In the genomic region with DNA sequence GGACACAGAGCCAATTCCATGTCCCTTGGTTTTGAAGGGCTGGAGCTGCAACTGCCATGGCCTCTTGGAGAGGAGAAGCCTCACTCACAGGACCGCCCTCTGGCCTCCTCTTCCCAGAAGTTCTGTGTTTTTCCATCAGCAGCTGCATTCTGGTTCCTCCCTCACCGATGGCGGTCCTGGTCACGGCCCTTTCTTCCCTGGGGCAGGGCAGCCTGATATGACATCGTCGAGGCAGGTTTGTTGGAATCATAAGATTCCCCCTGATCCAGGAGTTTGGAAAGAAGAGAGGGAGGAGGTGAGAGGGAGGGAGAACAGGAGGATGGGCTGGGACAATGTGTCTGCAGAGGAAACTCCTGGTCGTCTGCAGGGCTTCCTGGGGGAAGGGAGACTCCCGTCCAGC, we compare ENCODE assay signal across 25 cellular contexts.
"Had no signal": no experiment of that assay in that cellular context is flagged by ENCODE, and none has a peak within 500 bp of the region (broad histone marks: within the 10 kb centered on the region; RNA-seq: fewer than 3 reads in every experiment).

No MANE protein-coding gene starts in this region.

- H3K4me2 ChIP-seq: smooth muscle cell had no signal

- ATAC-seq: activated CD4-positive, CD25-positive, alpha-beta regulatory T cell treated with anti-CD3 and anti-CD28 coated beads, Interleukin-2, amount 50 U/mL, for 24 hours; left ventricle myocardium superior; pancreas; T-helper 17 cell had no signal

- H3K9me3 ChIP-seq: esophagus squamous epithelium, pancreas, prostate gland had no signal

- H3K27ac ChIP-seq: epithelial cell of prostate, esophagus squamous epithelium, pancreas, prostate gland, WERI-Rb-1 had no signal

- H3K4me3 ChIP-seq: esophagus squamous epithelium, pancreas, prostate gland, sigmoid colon, smooth muscle cell, tibial nerve had no signal

- H3K4me1 ChIP-seq: pancreas, prostate gland, tibial nerve had no signal

- H3K27me3 ChIP-seq: pancreas, sigmoid colon, tibial nerve had no signal

- H3K36me3 ChIP-seq: esophagus squamous epithelium, pancreas, prostate gland, sigmoid colon, tibial nerve, WERI-Rb-1 had no signal

- DNase-seq: activated CD4-positive, alpha-beta memory T cell treated with anti-CD3 and anti-CD28 coated beads for 36 hours; activated CD4-positive, alpha-beta T cell treated with anti-CD3 and anti-CD28 coated beads for 48 hours; activated CD8-positive, alpha-beta memory T cell treated with anti-CD3 and anti-CD28 coated beads, Interleukin-2, amount 50 U/mL, for 4 hours; activated gamma-delta T cell; activated naive CD4-positive, alpha-beta T cell treated with anti-CD3 and anti-CD28 coated beads, Interleukin-2, amount 50 U/mL, for 16 hours; activated T-cell treated with anti-CD3 and anti-CD28 coated beads, Interleukin-2, amount 50 U/mL, for 24 hours; amygdala; caudate nucleus; cortex of kidney; esophagus squamous epithelium; left ventricle myocardium superior; naive B cell; nephron progenitor cell; pancreas; sigmoid colon; stimulated activated CD4-positive, alpha-beta T cell treated with anti-CD3 and anti-CD28 coated beads, Interleukin-2, amount 100 ng/mL, for 24 hours; stimulated activated naive CD4-positive, alpha-beta T cell; T-helper 17 cell; T1000; WERI-Rb-1 had no signal
